Comparison of ENCODE assay signal across 1 cellular context in genomic region chr16:53130193-53131049, GRCh38.
TF ChIP-seq lines count a peak whose summit lies in the region.

No MANE protein-coding gene starts in this region.

TF ChIP-seq in H1, 55 proteins besides CTCF, POLR2A, EP300 and RAD21 (continued from another document):
- no peak for TF ChIP-seq ATF2 (IDR thresholded peaks at IDR 0.05; ENCODE audit: low read length)
- peak; percentile 48 for TF ChIP-seq TAF7 (optimal IDR thresholded peaks at IDR 0.05; ENCODE audit: borderline replicate concordance, low read depth, low read length)
- TF ChIP-seq SP4 (IDR thresholded peaks at IDR 0.05; ENCODE audit: low read length) = peak; percentile 13; the same call in 1 of the 2 replicates
- TF ChIP-seq SUZ12 (IDR thresholded peaks at IDR 0.05; ENCODE audit: low read length) = 0 out of 2 replicates have a peak, but pooled peaks have one; percentile 15
- peak in 1 of 2 experiments; percentile 74; a peak in 1 of 4 replicates for TF ChIP-seq SIN3A (conservative IDR thresholded peaks at IDR 0.05 in 1 of 2, IDR thresholded peaks at IDR 0.05 in 1 of 2; ENCODE audit: low read depth in 1 of 2, low read length in 2 of 2)
- peak; percentile 84 for TF ChIP-seq ASH2L (IDR thresholded peaks at IDR 0.05; ENCODE audit: low read length)
- TF ChIP-seq HDAC2 (IDR thresholded peaks at IDR 0.05; ENCODE audit: borderline replicate concordance in 1 of 2, low read depth in 2 of 2, low read length in 2 of 2) = peak; percentile 4 to 61; a peak in 1 of 4 replicates
- no peak; the same call in 1 of the 2 replicates for TF ChIP-seq CREB1 (IDR thresholded peaks at IDR 0.05)
- peak; percentile 62 for TF ChIP-seq SP1 (IDR thresholded peaks at IDR 0.05; ENCODE audit: low read depth, low read length)
- no peak for TF ChIP-seq RFX5 (IDR thresholded peaks at IDR 0.05; ENCODE audit: borderline replicate concordance, low read depth, low read length)
